ENCODE assay signal across 1 cellular context in genomic region chr2:96033997-96034396, GRCh38. TPM values are rescaled to one million over a fixed set of nuclear protein-coding genes. Genes with fewer than 3 reads are reported as not detected.
"Had no signal": no experiment of that assay in that cellular context is flagged by ENCODE, and none has a peak within 500 bp of the region (broad histone marks: within the 10 kb centered on the region; RNA-seq: fewer than 3 reads in every experiment).

No MANE protein-coding gene starts in this region.

RNA-seq across cellular contexts. Expression of gene GPAT2, which starts 0.7 kb away (rescaled TPM):
- total RNA-seq: hepatocyte had no signal
